In genomic region chr3:61442696-61443095, GRCh38 we compare ENCODE assay signal across 29 cellular contexts.
"Had no signal": no experiment of that assay in that cellular context is flagged by ENCODE, and none has a peak within 500 bp of the region (broad histone marks: within the 10 kb centered on the region; RNA-seq: fewer than 3 reads in every experiment).

No MANE protein-coding gene starts in this region.

- H3K27ac Mint-ChIP-seq: activated CD8-positive, alpha-beta T cell treated with anti-CD3 and anti-CD28 coated beads for 36 hours; activated naive CD4-positive, alpha-beta T cell treated with anti-CD3 and anti-CD28 coated beads, Interleukin-2, amount 10 ng/mL, durations not matched to agents 7 days and 5 days; activated naive CD8-positive, alpha-beta T cell treated with anti-CD3 and anti-CD28 coated beads, Interleukin-2, amount 10 ng/mL, durations not matched to agents 7 days and 5 days; activated T-cell treated with anti-CD3 and anti-CD28 coated beads, Interleukin-2, amount 50 U/mL, for 72 hours; activated T-helper 2 cell treated with anti-CD3 and anti-CD28 coated beads, Interferon-gamma antibody, Interleukin-2, Interleukin-4, amounts not matched to agents 10 μg/mL and 5 μg/mL and 100 μg/mL, durations not matched to agents 14 hours and 24 hours and 36 hours; T-helper 2 cell treated with Interferon-gamma antibody and Interleukin-4, amounts not matched to agents 5 μg/mL and 100 μg/mL, for 36 hours had no signal

- ATAC-seq: activated CD4-positive, CD25-positive, alpha-beta regulatory T cell treated with anti-CD3 and anti-CD28 coated beads, Interleukin-2, amount 50 U/mL, for 24 hours; activated CD8-positive, alpha-beta T cell treated with anti-CD3 and anti-CD28 coated beads for 36 hours; activated T-cell treated with anti-CD3 and anti-CD28 coated beads, Interleukin-2, amount 50 U/mL, for 72 hours; body of pancreas; Panc1; SK-N-SH treated with all-trans-retinoic acid at 6 μM for 48 hours had no signal

- H3K9me3 Mint-ChIP-seq: activated CD8-positive, alpha-beta T cell treated with anti-CD3 and anti-CD28 coated beads for 36 hours; activated naive CD4-positive, alpha-beta T cell treated with anti-CD3 and anti-CD28 coated beads, Interleukin-2, amount 10 ng/mL, durations not matched to agents 7 days and 5 days; activated naive CD8-positive, alpha-beta T cell treated with anti-CD3 and anti-CD28 coated beads, Interleukin-2, amount 10 ng/mL, durations not matched to agents 7 days and 5 days; activated T-helper 2 cell treated with anti-CD3 and anti-CD28 coated beads, Interferon-gamma antibody, Interleukin-2, Interleukin-4, amounts not matched to agents 10 μg/mL and 5 μg/mL and 100 μg/mL, durations not matched to agents 14 hours and 24 hours and 36 hours; T-helper 2 cell treated with Interferon-gamma antibody and Interleukin-4, amounts not matched to agents 5 μg/mL and 100 μg/mL, for 36 hours had no signal

- H3K36me3 Mint-ChIP-seq: activated naive CD4-positive, alpha-beta T cell treated with anti-CD3 and anti-CD28 coated beads, Interleukin-2, amount 10 ng/mL, durations not matched to agents 7 days and 5 days; activated naive CD8-positive, alpha-beta T cell treated with anti-CD3 and anti-CD28 coated beads, Interleukin-2, amount 10 ng/mL, durations not matched to agents 7 days and 5 days had no signal

- H3K4me3 ChIP-seq: adrenal gland, ascending aorta, body of pancreas, cardiac muscle cell, SJSA1 had no signal

- H3K4me1 Mint-ChIP-seq: activated naive CD4-positive, alpha-beta T cell treated with anti-CD3 and anti-CD28 coated beads, Interleukin-2, amount 10 ng/mL, durations not matched to agents 7 days and 5 days; activated naive CD8-positive, alpha-beta T cell treated with anti-CD3 and anti-CD28 coated beads, Interleukin-2, amount 10 ng/mL, durations not matched to agents 7 days and 5 days had no signal

- H3K4me3 Mint-ChIP-seq: activated CD8-positive, alpha-beta T cell treated with anti-CD3 and anti-CD28 coated beads for 36 hours; activated naive CD4-positive, alpha-beta T cell treated with anti-CD3 and anti-CD28 coated beads, Interleukin-2, amount 10 ng/mL, durations not matched to agents 7 days and 5 days; activated naive CD8-positive, alpha-beta T cell treated with anti-CD3 and anti-CD28 coated beads, Interleukin-2, amount 10 ng/mL, durations not matched to agents 7 days and 5 days; activated T-cell treated with anti-CD3 and anti-CD28 coated beads, Interleukin-2, amount 50 U/mL, for 72 hours; T-helper 2 cell treated with Interferon-gamma antibody and Interleukin-4, amounts not matched to agents 5 μg/mL and 100 μg/mL, for 36 hours had no signal

- H3K27me3 Mint-ChIP-seq: activated naive CD4-positive, alpha-beta T cell treated with anti-CD3 and anti-CD28 coated beads, Interleukin-2, amount 10 ng/mL, durations not matched to agents 7 days and 5 days had no signal

- DNase-seq: activated CD4-positive, alpha-beta T cell treated with anti-CD3 and anti-CD28 coated beads for 4 hours; activated CD8-positive, alpha-beta memory T cell treated with anti-CD3 and anti-CD28 coated beads, Interleukin-2, amount 50 U/mL, for 4 hours; activated CD8-positive, alpha-beta T cell treated with anti-CD3 and anti-CD28 coated beads for 36 hours; activated gamma-delta T cell treated with Interleukin-2 at 50 U/mL for 16 hours; activated naive CD4-positive, alpha-beta T cell treated with anti-CD3 and anti-CD28 coated beads, Interleukin-2, amount 10 ng/mL, durations not matched to agents 7 days and 5 days; activated naive CD8-positive, alpha-beta T cell treated with anti-CD3 and anti-CD28 coated beads, Interleukin-2, amount 10 ng/mL, durations not matched to agents 7 days and 5 days; activated T-cell treated with anti-CD3 and anti-CD28 coated beads, Interleukin-2, amount 50 U/mL, for 72 hours; adrenal gland; body of pancreas; Kasumi-1; KBM-7; NCI-H1092; NCI-H1417 treated with DMSO at 0.1 percent for 48 hours; NCI-H1694; NCI-H2029; NCI-H345; NCI-H510A; NCI-H526 treated with DMSO at 0.1 percent for 48 hours; NCI-H82; SHP77; SW 1271 had no signal
